ENCODE assay signal across 16 cellular contexts in genomic region chr11:14775897-14776296, GRCh38.
"Had no signal": no experiment of that assay in that cellular context is flagged by ENCODE, and none has a peak within 500 bp of the region (broad histone marks: within the 10 kb centered on the region; RNA-seq: fewer than 3 reads in every experiment).

No MANE protein-coding gene starts in this region.

- H3K9me3 Mint-ChIP-seq: natural killer cell; stimulated activated naive B cell treated with anti-CD40 and anti-IgM and Interleukin-4, amounts not matched to agents 10 μg/mL and 1 μg/mL and 100 μg/mL, for 72 hours; type B pancreatic cell had no signal

- H3K36me3 ChIP-seq: heart left ventricle had no signal

- H3K27me3 ChIP-seq: heart left ventricle, spleen had no signal

- H3K4me3 ChIP-seq: heart left ventricle, spleen had no signal

- H3K36me3 Mint-ChIP-seq: natural killer cell; stimulated activated naive B cell treated with anti-CD40 and anti-IgM and Interleukin-4, amounts not matched to agents 10 μg/mL and 1 μg/mL and 100 μg/mL, for 72 hours had no signal

- DNase-seq: effector memory CD4-positive, alpha-beta T cell; heart left ventricle; hippocampal formation; left colon; mesendoderm; natural killer cell; posterior cingulate gyrus; spleen; stimulated activated CD4-positive, alpha-beta T cell treated with anti-CD3 and anti-CD28 coated beads, Interleukin-15, amount 100 ng/mL, for 24 hours; stimulated activated CD4-positive, alpha-beta T cell treated with anti-CD3 and anti-CD28 coated beads, Interleukin-1b, Interleukin-23, amount 100 ng/mL, for 48 hours; stimulated activated CD4-positive, alpha-beta T cell treated with anti-CD3 and anti-CD28 coated beads, Interleukin-4, amount 100 ng/mL, for 24 hours; stimulated activated naive B cell treated with anti-CD40 and anti-IgM and Interleukin-4, amounts not matched to agents 10 μg/mL and 1 μg/mL and 100 μg/mL, for 72 hours had no signal

- H3K9me3 ChIP-seq: heart left ventricle, spleen had no signal

- H3K4me1 ChIP-seq: spleen had no signal

- H3K27me3 Mint-ChIP-seq: type B pancreatic cell had no signal

- H3K4me3 Mint-ChIP-seq: natural killer cell; neural crest cell; stimulated activated naive B cell treated with anti-CD40 and anti-IgM and Interleukin-4, amounts not matched to agents 10 μg/mL and 1 μg/mL and 100 μg/mL, for 72 hours; type B pancreatic cell had no signal

- H3K27ac Mint-ChIP-seq: natural killer cell; stimulated activated naive B cell treated with anti-CD40 and anti-IgM and Interleukin-4, amounts not matched to agents 10 μg/mL and 1 μg/mL and 100 μg/mL, for 72 hours; type B pancreatic cell had no signal

- H3K27ac ChIP-seq: heart left ventricle, spleen had no signal

- ATAC-seq: esophagus mucosa; heart left ventricle; left colon; natural killer cell; sciatic nerve; stimulated activated naive B cell treated with anti-CD40 and anti-IgM and Interleukin-4, amounts not matched to agents 10 μg/mL and 1 μg/mL and 100 μg/mL, for 72 hours had no signal
